In genomic region chr12:57610553-57611115, GRCh38 we compare ENCODE assay signal across 1 cellular context.
TF ChIP-seq lines count a peak whose summit lies in the region.

No MANE protein-coding gene starts in this region.

TF ChIP-seq in GM12878, 131 proteins besides CTCF, POLR2A, EP300 and RAD21:
- TF ChIP-seq KAT2A (conservative IDR thresholded peaks at IDR 0.05; ENCODE audit: control insufficient read depth, low read depth, low read length): no peak
- no peak for TF ChIP-seq JUND (IDR thresholded peaks at IDR 0.05; ENCODE audit: low read depth, low read length)
- TF ChIP-seq STAT1 (conservative IDR thresholded peaks at IDR 0.05): no peak
- TF ChIP-seq HDGF (IDR thresholded peaks at IDR 0.05): no peak
- no peak for TF ChIP-seq MYB (IDR thresholded peaks at IDR 0.05; ENCODE audit: borderline replicate concordance, low read depth, low read length)
- TF ChIP-seq SMC3 (IDR thresholded peaks at IDR 0.05; ENCODE audit: borderline replicate concordance, low read length): no peak
